ENCODE assay signal across 8 cellular contexts in genomic region chr3:184157206-184157605, GRCh38. TPM values are rescaled to one million over a fixed set of nuclear protein-coding genes. Genes with fewer than 3 reads are reported as not detected.
DNase-seq lines count a peak whose midpoint lies in the region; ATAC-seq and TF ChIP-seq lines count a peak whose summit lies in the region.

No MANE protein-coding gene starts in this region.

- no peak for TF ChIP-seq CTCF in AG09309 (IDR thresholded peaks at IDR 0.05; ENCODE audit: control insufficient read depth, insufficient read depth, low read depth, low read length, missing control alignments)
- TF ChIP-seq CTCF in coronary artery (IDR thresholded peaks at IDR 0.05), result no peak
- no peak for TF ChIP-seq CTCF in natural killer cell (IDR thresholded peaks at IDR 0.05)

- H3K36me3 Mint-ChIP-seq in natural killer cell, result no peaks in the 10 kb centered on the region

- H3K4me1 Mint-ChIP-seq in natural killer cell, result peaks cover 32 to 43% of the 10 kb centered on the region in 2 donors

- H3K4me2 ChIP-seq in Karpas-422 (ENCODE audit: low read depth, low read length, poor library complexity, severe bottlenecking), result peak overlapping the region; percentile 84

- peak overlapping the region; percentile 96 for H3K4me3 ChIP-seq in AG09309 (ENCODE audit: control insufficient read depth, low read depth, low read length)
- H3K4me3 ChIP-seq in Karpas-422 (ENCODE audit: low read length), result peak overlapping the region; percentile 78
- H3K4me3 ChIP-seq in coronary artery, result peak overlapping the region; percentile 82

- H3K9me3 Mint-ChIP-seq in natural killer cell, result no peaks in the 10 kb centered on the region

- no peak overlapping the region for H3K27ac ChIP-seq in Karpas-422 (ENCODE audit: low read length)
- peak overlapping the region; percentile 89 to 91 for H3K27ac ChIP-seq in coronary artery

- H3K4me3 Mint-ChIP-seq in natural killer cell, result peak overlapping the region; percentile 75

- H3K36me3 ChIP-seq in Karpas-422 (ENCODE audit: insufficient read depth, low read length), result no peaks in the 10 kb centered on the region

- no peaks in the 10 kb centered on the region for H3K27me3 ChIP-seq in Karpas-422 (ENCODE audit: low read length)

- DNase-seq in AG09309 (ENCODE audit: low read depth) (no peak), Karpas-422 (no peak), coronary artery (ENCODE audit: low spot score) (no peak), natural killer cell (no peak), left lobe of liver (ENCODE audit: low spot score) (no peak), NCI-H1105 (lab: John Stamatoyannopoulos, UW) (no peak), HPDE6-E6E7 (ENCODE audit: extremely low spot score) (no peak), DMS79 treated with DMSO at 0.1 percent for 48 hours (lab: John Stamatoyannopoulos, UW) (no peak)

- H3K27ac Mint-ChIP-seq in natural killer cell, result peak overlapping the region; percentile 42 to 92

- H4K20me1 ChIP-seq in Karpas-422 (ENCODE audit: insufficient read depth, low read depth, low read length), result peaks cover 19% of the 10 kb centered on the region; the same call in 1 of the 2 replicates

- H3K9me3 ChIP-seq in Karpas-422 (ENCODE audit: low read length), result no peaks in the 10 kb centered on the region

- intact Hi-C loops in natural killer cell (cut with micrococcal nuclease), result no loop called here

- H2AFZ ChIP-seq in Karpas-422 (ENCODE audit: low read length), result no peak overlapping the region

- no peaks in the 10 kb centered on the region for H3K27me3 Mint-ChIP-seq in natural killer cell (ENCODE audit: low read depth in 2 of 2)

- no peak for ATAC-seq in natural killer cell
- no peak for ATAC-seq in left lobe of liver

- H3K79me2 ChIP-seq in Karpas-422 (ENCODE audit: low read length), result peaks cover 56% of the 10 kb centered on the region

- no peaks in the 10 kb centered on the region for H3K9me2 ChIP-seq in Karpas-422 (replicated peaks; ENCODE audit: insufficient read depth, low read length)

- H3K9ac ChIP-seq in Karpas-422 (ENCODE audit: low read length), result peak overlapping the region; percentile 90

- peaks cover 18% of the 10 kb centered on the region for H3K4me1 ChIP-seq in Karpas-422 (ENCODE audit: low read length)

RNA-seq across cellular contexts. Expression of gene DVL3, which starts 2.0 kb away (rescaled TPM):
- total RNA-seq in Karpas-422 (2014; rRNA removed; shearing (Covaris generic); ENCODE audit: low replicate concordance), result 62.1 and 106 TPM in 2 replicates
- total RNA-seq in natural killer cell, result 10 to 100 TPM; 59.1 to 77.5 (median 59.7) TPM
- 26.9 TPM for total RNA-seq in left lobe of liver

RNA-seq across cellular contexts. Expression of gene AP2M1, which starts 17.4 kb away (rescaled TPM):
- 212 and 265 TPM in 2 replicates for total RNA-seq in Karpas-422 (2014; rRNA removed; shearing (Covaris generic); ENCODE audit: low replicate concordance)
- total RNA-seq in natural killer cell, result 100 to 1,000 TPM; 157 to 188 (median 168) TPM
- 119 TPM for total RNA-seq in left lobe of liver

RNA-seq across cellular contexts. Expression of gene EIF2B5, which starts 22.0 kb away (rescaled TPM):
- 59.4 and 68.4 TPM in 2 replicates for total RNA-seq in Karpas-422 (2014; rRNA removed; shearing (Covaris generic); ENCODE audit: low replicate concordance)
- 10 to 100 TPM; 44.5 to 59.4 (median 54.8) TPM for total RNA-seq in natural killer cell
- 19.6 TPM for total RNA-seq in left lobe of liver

RNA-seq across cellular contexts. Expression of gene ABCF3, which starts 28.8 kb away (rescaled TPM):
- total RNA-seq in Karpas-422 (2014; rRNA removed; shearing (Covaris generic); ENCODE audit: low replicate concordance), result 61.6 and 62.9 TPM in 2 replicates
- total RNA-seq in natural killer cell (100 to 1,000 TPM; 128 to 168 (median 157) TPM), left lobe of liver (53.8 TPM)
